In the genomic region with DNA sequence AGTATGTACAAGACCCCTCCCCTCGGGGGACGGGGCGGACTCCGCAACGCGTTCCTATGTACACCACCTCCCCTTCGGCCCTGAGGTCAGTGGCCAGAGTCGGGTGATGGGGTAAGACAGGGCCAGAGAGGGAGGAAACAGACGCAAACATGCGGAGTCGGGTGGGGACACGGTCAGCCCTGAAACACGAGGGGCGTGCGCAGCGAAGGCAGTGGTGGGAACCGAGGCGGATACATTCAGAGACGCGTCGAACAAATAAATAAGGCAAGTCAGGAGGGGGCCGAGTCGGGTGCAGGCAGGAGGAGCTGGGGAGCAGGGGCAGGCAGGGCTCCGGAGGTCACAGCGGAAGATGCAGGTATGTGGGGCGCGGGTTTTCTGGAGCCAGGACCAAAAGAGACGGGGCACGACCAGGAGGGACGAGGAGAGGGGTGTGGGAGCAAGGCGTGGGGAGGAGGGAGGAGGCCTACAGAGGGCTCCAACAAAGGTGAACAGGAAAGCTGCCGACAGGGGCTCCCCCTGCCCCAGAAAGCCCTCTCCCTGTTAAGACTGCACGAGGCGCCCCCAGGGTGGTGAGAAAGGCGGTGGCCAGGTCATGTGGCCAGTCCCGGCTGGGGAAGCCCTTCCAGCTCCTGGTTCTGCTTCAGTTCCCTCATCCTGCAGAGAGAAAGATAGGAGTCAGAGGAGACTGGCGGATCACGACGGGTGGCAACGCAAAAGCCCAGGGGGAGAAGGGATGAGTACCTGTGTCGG, we compare ENCODE assay signal across 8 cellular contexts. TPM values are rescaled to one million over a fixed set of nuclear protein-coding genes. Genes with fewer than 3 reads are reported as not detected.
A peak's percentile ranks its signal among the peaks of the same experiment; 100 is the strongest.
DNase-seq lines count a peak whose midpoint lies in the region; ATAC-seq and TF ChIP-seq lines count a peak whose summit lies in the region.

No MANE protein-coding gene starts in this region.

- POLR2A ChIA-PET in A673 (lab: Charles Lee; ENCODE audit: low non-redundant PET), result interaction anchor here (0.6 to 0.7 kb wide), 2 partner anchors 17 to 29 kb away, joined by 3 read pairs; no protein-coding TSS in a partner anchor

- H3K27ac ChIP-seq in A673 (ENCODE audit: low read depth, low read length, poor library complexity, severe bottlenecking), result peak overlapping the region; percentile 94
- peak overlapping the region; percentile 93 for H3K27ac ChIP-seq in SJSA1
- peak overlapping the region; percentile 95 for H3K27ac ChIP-seq in colonic mucosa
- peak overlapping the region; percentile 96 for H3K27ac ChIP-seq in vagina

- no peak for TF ChIP-seq CTCF in A673 (conservative IDR thresholded peaks at IDR 0.05; ENCODE audit: low read depth, low read length)
- no peak for TF ChIP-seq CTCF in colonic mucosa (IDR thresholded peaks at IDR 0.05)
- no peak for TF ChIP-seq CTCF in vagina (IDR thresholded peaks at IDR 0.05)

- H3K4me3 ChIP-seq in A673 (ENCODE audit: low read depth, low read length, poor library complexity, severe bottlenecking), result peak overlapping the region; percentile 59
- H3K4me3 ChIP-seq in SJSA1, result peak overlapping the region; percentile 57
- H3K4me3 ChIP-seq in colonic mucosa, result peak overlapping the region; percentile 74
- peak overlapping the region; percentile 88 for H3K4me3 ChIP-seq in mononuclear cell (ENCODE audit: low read length)
- H3K4me3 ChIP-seq in vagina, result peak overlapping the region; percentile 68 to 72

- H3K4me1 ChIP-seq in A673 (ENCODE audit: insufficient read depth, low read length, poor library complexity, severe bottlenecking) (peaks cover 17% of the 10 kb centered on the region), SJSA1 (replicated peaks) (peaks cover 39% of the 10 kb centered on the region), colonic mucosa (no peaks in the 10 kb centered on the region), mononuclear cell (ENCODE audit: insufficient read depth, low read length) (peaks cover 51% of the 10 kb centered on the region), vagina (peaks cover 44% of the 10 kb centered on the region)

- DNase-seq in A673 (ENCODE audit: low spot score) (no peak), SJSA1 (ENCODE audit: low read depth in 1 of 2, low spot score in 2 of 2) (no peak), colonic mucosa (no peak), vagina (ENCODE audit: extremely low spot score in 2 of 2) (no peak), pons (ENCODE audit: low spot score) (no peak), NCI-H524 treated with DMSO at 0.1 percent for 48 hours (lab: John Stamatoyannopoulos, UW) (no peak)

- peak; percentile 10 for ATAC-seq in GM21528 (IDR thresholded peaks at IDR 0.05; ENCODE audit: low FRiP score, unreplicated experiment)

- no peak for TF ChIP-seq POLR2A in vagina (IDR thresholded peaks at IDR 0.05)

- H3K9me3 ChIP-seq in A673 (ENCODE audit: low read depth, low read length, poor library complexity, severe bottlenecking) (no peaks in the 10 kb centered on the region), SJSA1 (replicated peaks) (no peaks in the 10 kb centered on the region), colonic mucosa (no peaks in the 10 kb centered on the region), mononuclear cell (ENCODE audit: low read depth, low read length) (no peaks in the 10 kb centered on the region), vagina (no peaks in the 10 kb centered on the region)

- CTCF ChIA-PET in A673 (lab: Charles Lee), result interaction anchor here (0.6 to 2.3 kb wide), 3 partner anchors 19 to 133 kb away, joined by 3 to 8 read pairs (median 3); partner anchors contain the start of gene CAMTA2

- BruUV-seq in A673 (replicated peaks; lab: Mats Ljungman, UMichigan), result no TSS peak

- H3K27me3 ChIP-seq in A673 (replicated peaks; ENCODE audit: insufficient read depth, low read depth, low read length, poor library complexity) (no peaks in the 10 kb centered on the region), SJSA1 (replicated peaks) (no peaks in the 10 kb centered on the region), colonic mucosa (no peaks in the 10 kb centered on the region), mononuclear cell (ENCODE audit: insufficient read depth, low read length) (no peaks in the 10 kb centered on the region), vagina (no peaks in the 10 kb centered on the region)

- H3K9ac ChIP-seq in colonic mucosa (ENCODE audit: low read depth in 2 of 2, low read length in 2 of 2), result peak overlapping the region; percentile 65 to 90

- intact Hi-C loops in A673 (cut with micrococcal nuclease; ENCODE audit: unreplicated experiment), result no loop called here
- intact Hi-C loops in colonic mucosa (cut with DNase I), result no loop called here
- intact Hi-C loops in vagina (cut with DNase I), result no loop called here

- peaks cover 12% of the 10 kb centered on the region for H3K36me3 ChIP-seq in A673 (ENCODE audit: insufficient read depth, low read length, poor library complexity, severe bottlenecking)
- peaks cover 78% of the 10 kb centered on the region for H3K36me3 ChIP-seq in SJSA1
- H3K36me3 ChIP-seq in colonic mucosa, result no peaks in the 10 kb centered on the region
- peaks cover 0 to 20% of the 10 kb centered on the region in 2 donors for H3K36me3 ChIP-seq in vagina

RNA-seq across cellular contexts. Expression of gene SPAG7, which starts 0.7 kb away (rescaled TPM):
- total RNA-seq in A673 (2021), result 74.8 and 88.9 TPM in 2 replicates
- 63.5 and 71.4 TPM in 2 replicates for total RNA-seq in SJSA1 (2014; rRNA removed; shearing (Covaris generic))
- total RNA-seq in colonic mucosa, result 10 to 100 TPM; 47.7 to 56.4 TPM
- total RNA-seq in mononuclear cell, result 30.4 TPM
- 34.6 TPM for total RNA-seq in vagina

RNA-seq across cellular contexts. Expression of gene ENO3, which starts 17.4 kb away (rescaled TPM):
- total RNA-seq in A673 (2021) (12.3 and 16.6 TPM in 2 replicates), colonic mucosa (10 to 100 TPM in 1 of 2 donors, 1 to 10 TPM in 1; 3.8 to 17.6 TPM), mononuclear cell (3.9 TPM), vagina (5.6 TPM)
- total RNA-seq in SJSA1 (2014; rRNA removed; shearing (Covaris generic)), result 5.2 and 6.6 TPM in 2 replicates

RNA-seq across cellular contexts. Expression of gene CAMTA2, which starts 19.1 kb away (rescaled TPM):
- total RNA-seq in A673 (2021) (16.3 and 24.8 TPM in 2 replicates), colonic mucosa (10 to 100 TPM; 39.8 to 52.6 TPM), mononuclear cell (12.9 TPM), vagina (36.3 TPM)
- 6.3 and 19.7 TPM in 2 replicates for total RNA-seq in SJSA1 (2014; rRNA removed; shearing (Covaris generic))

RNA-seq across cellular contexts. Expression of gene PFN1, which starts 20.0 kb away (rescaled TPM):
- total RNA-seq in A673 (2021) (1,021 and 1,026 TPM in 2 replicates), colonic mucosa (1,000 to 10,000 TPM in 1 of 2 donors, 100 to 1,000 TPM in 1; 839 to 1,278 TPM), mononuclear cell (414 TPM), vagina (811 TPM)
- 1,207 and 1,337 TPM in 2 replicates for total RNA-seq in SJSA1 (2014; rRNA removed; shearing (Covaris generic))

RNA-seq across cellular contexts. Expression of gene RNF167, which starts 28.3 kb away (rescaled TPM):
- total RNA-seq in A673 (2021) (77.3 and 78.8 TPM in 2 replicates), colonic mucosa (100 to 1,000 TPM in 1 of 2 donors, 10 to 100 TPM in 1; 92.1 to 120 TPM), mononuclear cell (19.3 TPM), vagina (54.3 TPM)
- total RNA-seq in SJSA1 (2014; rRNA removed; shearing (Covaris generic)), result 4.2 and 13.0 TPM in 2 replicates
